In the genomic region with DNA sequence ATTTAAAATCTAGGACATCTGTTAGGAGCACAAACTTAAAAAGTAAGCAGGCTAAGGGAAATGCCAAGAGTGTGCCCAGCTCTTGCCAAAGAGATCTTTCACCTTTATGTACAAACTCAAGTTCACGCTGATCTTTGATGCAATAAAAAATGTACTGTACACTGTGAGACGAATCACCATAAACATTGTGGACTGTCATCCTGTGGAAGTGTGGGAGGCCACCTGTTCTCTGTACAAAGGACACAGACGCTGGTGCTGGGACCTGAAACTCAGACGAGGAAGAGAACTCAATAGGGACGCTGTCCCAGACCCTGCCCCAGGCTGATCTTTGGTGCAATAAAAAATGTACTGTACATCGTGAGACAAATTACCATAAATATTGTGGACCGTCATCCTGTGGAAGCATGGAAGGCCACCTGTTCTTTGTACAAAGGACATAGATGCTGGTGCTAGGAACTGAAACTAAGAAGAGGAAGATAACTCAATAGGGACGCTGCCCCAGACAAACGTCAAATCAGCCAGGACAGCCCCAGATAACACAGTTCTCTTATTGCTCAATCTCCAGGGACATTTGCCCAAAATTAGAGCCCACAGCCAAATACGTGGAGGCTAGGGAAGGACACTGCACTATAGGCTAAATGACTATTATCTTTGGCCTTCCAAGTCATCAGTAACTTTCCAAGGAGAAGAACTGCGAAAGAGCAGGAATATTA, we compare ENCODE assay signal across 14 cellular contexts.
DNase-seq lines count a peak whose midpoint lies in the region; ATAC-seq and TF ChIP-seq lines count a peak whose summit lies in the region.
"Had no signal": no experiment of that assay in that cellular context is flagged by ENCODE, and none has a peak within 500 bp of the region (broad histone marks: within the 10 kb centered on the region; RNA-seq: fewer than 3 reads in every experiment).

No MANE protein-coding gene starts in this region.

- H3K9me3 Mint-ChIP-seq in dendritic cell treated with granulocyte-macrophage colony-stimulating factor and Interleukin-4, amounts not matched to agents 40 ng/mL and 50 ng/mL, for 4 days, result no peaks in the 10 kb centered on the region
- H3K9me3 Mint-ChIP-seq: T-helper 2 cell treated with Interferon-gamma antibody and Interleukin-4, amounts not matched to agents 5 μg/mL and 100 μg/mL, for 36 hours had no signal

- no peak overlapping the region for H3K4me3 Mint-ChIP-seq in dendritic cell treated with granulocyte-macrophage colony-stimulating factor and Interleukin-4, amounts not matched to agents 40 ng/mL and 50 ng/mL, for 4 days
- H3K4me3 Mint-ChIP-seq: H9; T-helper 2 cell treated with Interferon-gamma antibody and Interleukin-4, amounts not matched to agents 5 μg/mL and 100 μg/mL, for 36 hours had no signal

- DNase-seq in NCI-H146 (lab: John Stamatoyannopoulos, UW), result peak; percentile 62
- peak; percentile 90 for DNase-seq in pons (ENCODE audit: low spot score)
- no peak for DNase-seq in GM10266 (ENCODE audit: extremely low spot score)
- no peak for DNase-seq in NCI-H187 treated with DMSO at 0.1 percent for 48 hours (lab: John Stamatoyannopoulos, UW)
- no peak for DNase-seq in NCI-H1092 (lab: John Stamatoyannopoulos, UW)
- DNase-seq: activated CD8-positive, alpha-beta memory T cell treated with anti-CD3 and anti-CD28 coated beads, Interleukin-2, amount 50 U/mL, for 4 hours; H9; islet precursor cell; NCI-H510A treated with DMSO at 0.1 percent for 48 hours; stimulated activated CD8-positive, alpha-beta memory T cell treated with anti-CD3 and anti-CD28 coated beads, Interleukin-4, amount 100 ng/mL, for 48 hours had no signal

- no peaks in the 10 kb centered on the region for H3K36me3 Mint-ChIP-seq in dendritic cell treated with granulocyte-macrophage colony-stimulating factor and Interleukin-4, amounts not matched to agents 40 ng/mL and 50 ng/mL, for 4 days (ENCODE audit: low read depth)

- TF ChIP-seq CTCF in GM10266 (IDR thresholded peaks at IDR 0.05; ENCODE audit: control insufficient read depth, insufficient read depth, low read depth, missing control alignments), result no peak

- H3K27ac Mint-ChIP-seq in dendritic cell treated with granulocyte-macrophage colony-stimulating factor and Interleukin-4, amounts not matched to agents 40 ng/mL and 50 ng/mL, for 4 days, result peak overlapping the region; percentile 1
- H3K27ac Mint-ChIP-seq: H9; T-helper 2 cell treated with Interferon-gamma antibody and Interleukin-4, amounts not matched to agents 5 μg/mL and 100 μg/mL, for 36 hours had no signal

- ATAC-seq in GM19043 (IDR thresholded peaks at IDR 0.05; ENCODE audit: low read depth, unreplicated experiment), result peak; percentile 60
- ATAC-seq in HG02981 (IDR thresholded peaks at IDR 0.05; ENCODE audit: unreplicated experiment), result no peak

- H3K27me3 Mint-ChIP-seq in dendritic cell treated with granulocyte-macrophage colony-stimulating factor and Interleukin-4, amounts not matched to agents 40 ng/mL and 50 ng/mL, for 4 days, result peaks cover 3% of the 10 kb centered on the region

- intact Hi-C loops in dendritic cell treated with granulocyte-macrophage colony-stimulating factor and Interleukin-4, amounts not matched to agents 40 ng/mL and 50 ng/mL, for 4 days (cut with micrococcal nuclease), result loop anchor here (10.0 kb wide), 1 partner anchor 256 kb away; no protein-coding TSS in a partner anchor

- peaks cover 35% of the 10 kb centered on the region for H3K4me1 Mint-ChIP-seq in dendritic cell treated with granulocyte-macrophage colony-stimulating factor and Interleukin-4, amounts not matched to agents 40 ng/mL and 50 ng/mL, for 4 days (ENCODE audit: low read depth)
- H3K4me1 Mint-ChIP-seq: H9 had no signal

Comparison
In these comparisons a context has a peak if more than half of its experiments do, and no peak if none do; other contexts are left out.
1. DNase-seq: peak in NCI-H146 (single experiment) and pons (single experiment); none in GM10266 (single experiment), NCI-H187 treated with DMSO at 0.1 percent for 48 hours (single experiment) and NCI-H1092 (single experiment).